Comparison of ENCODE assay signal across 24 cellular contexts in genomic region chr12:113292547-113292946, GRCh38.
"Had no signal": no experiment of that assay in that cellular context is flagged by ENCODE, and none has a peak within 500 bp of the region (broad histone marks: within the 10 kb centered on the region; RNA-seq: fewer than 3 reads in every experiment).

No MANE protein-coding gene starts in this region.

- H3K27ac Mint-ChIP-seq: activated CD4-positive, alpha-beta memory T cell treated with anti-CD3 and anti-CD28 coated beads, Interleukin-2, amount 10 ng/mL, durations not matched to agents 7 days and 5 days; endodermal cell; nephron; type B pancreatic cell had no signal

- DNase-seq: activated CD4-positive, alpha-beta memory T cell treated with anti-CD3 and anti-CD28 coated beads, Interleukin-2, amount 10 ng/mL, durations not matched to agents 7 days and 5 days; activated CD4-positive, alpha-beta T cell treated with anti-CD3 and anti-CD28 coated beads for 48 hours; activated CD4-positive, CD25-positive, alpha-beta regulatory T cell; activated effector memory CD4-positive, alpha-beta T cell treated with anti-CD3 and anti-CD28 coated beads, Interleukin-2, amount 50 U/mL, for 16 hours; activated T-cell treated with anti-CD3 and anti-CD28 coated beads, Interleukin-2, amount 50 U/mL, for 48 hours; aorta; brain microvascular endothelial cell; central memory CD4-positive, alpha-beta T cell; dorsolateral prefrontal cortex; endodermal cell; foreskin keratinocyte; hypothalamus; islet precursor cell; midbrain; stimulated activated CD4-positive, alpha-beta T cell treated with anti-CD3 and anti-CD28 coated beads, Interleukin-2, amount 100 ng/mL, for 24 hours; stimulated activated naive CD8-positive, alpha-beta T cell treated with anti-CD3 and anti-CD28 coated beads, Interleukin-15, amount 100 ng/mL, for 72 hours; T-helper 9 cell had no signal

- H3K27me3 ChIP-seq: brain microvascular endothelial cell, dorsolateral prefrontal cortex, foreskin keratinocyte, right atrium auricular region, suprapubic skin had no signal

- H3K4me1 ChIP-seq: foreskin keratinocyte, prostate gland had no signal

- H3K27ac ChIP-seq: brain microvascular endothelial cell, foreskin keratinocyte, prostate gland, right atrium auricular region, suprapubic skin had no signal

- H3K4me3 ChIP-seq: dorsolateral prefrontal cortex, lung, prostate gland, right atrium auricular region, suprapubic skin had no signal

- H3K9me3 ChIP-seq: prostate gland, right atrium auricular region, suprapubic skin had no signal

- H3K27me3 Mint-ChIP-seq: activated CD4-positive, alpha-beta memory T cell treated with anti-CD3 and anti-CD28 coated beads, Interleukin-2, amount 10 ng/mL, durations not matched to agents 7 days and 5 days; stimulated activated naive CD8-positive, alpha-beta T cell treated with anti-CD3 and anti-CD28 coated beads, Interleukin-15, amount 100 ng/mL, for 72 hours; type B pancreatic cell had no signal

- H3K4me1 Mint-ChIP-seq: activated CD4-positive, alpha-beta memory T cell treated with anti-CD3 and anti-CD28 coated beads, Interleukin-2, amount 10 ng/mL, durations not matched to agents 7 days and 5 days; endodermal cell; stimulated activated naive CD8-positive, alpha-beta T cell treated with anti-CD3 and anti-CD28 coated beads, Interleukin-15, amount 100 ng/mL, for 72 hours had no signal

- H3K9me3 Mint-ChIP-seq: activated CD4-positive, alpha-beta memory T cell treated with anti-CD3 and anti-CD28 coated beads, Interleukin-2, amount 10 ng/mL, durations not matched to agents 7 days and 5 days; endodermal cell; nephron; stimulated activated naive CD8-positive, alpha-beta T cell treated with anti-CD3 and anti-CD28 coated beads, Interleukin-15, amount 100 ng/mL, for 72 hours; type B pancreatic cell had no signal

- H3K4me3 Mint-ChIP-seq: activated CD4-positive, alpha-beta memory T cell treated with anti-CD3 and anti-CD28 coated beads, Interleukin-2, amount 10 ng/mL, durations not matched to agents 7 days and 5 days; endodermal cell; nephron; stimulated activated naive CD8-positive, alpha-beta T cell treated with anti-CD3 and anti-CD28 coated beads, Interleukin-15, amount 100 ng/mL, for 72 hours; type B pancreatic cell had no signal

- FAIRE-seq: colon had no signal
